In genomic region chr15:31273258-31273941, GRCh38 we compare ENCODE assay signal across 13 cellular contexts. TPM values are rescaled to one million over a fixed set of nuclear protein-coding genes. Genes with fewer than 3 reads are reported as not detected.
DNase-seq lines count a peak whose midpoint lies in the region; ATAC-seq, FAIRE-seq and TF ChIP-seq lines count a peak whose summit lies in the region.
"Had no signal": no experiment of that assay in that cellular context is flagged by ENCODE, and none has a peak within 500 bp of the region (broad histone marks: within the 10 kb centered on the region; RNA-seq: fewer than 3 reads in every experiment).

No MANE protein-coding gene starts in this region.

- H2AFZ ChIP-seq in HepG2 (ENCODE audit: low read length): no peak overlapping the region

- H3K27ac ChIP-seq in naive thymus-derived CD4-positive, alpha-beta T cell (ENCODE audit: low read depth, low read length): no peak overlapping the region
- H3K27ac ChIP-seq in transverse colon (peak overlapping the region in 3 of 4 donors; percentile 62 to 75 (median 73)), HepG2 (ENCODE audit: extremely low read length, insufficient read depth, low read length) (no peak overlapping the region)

- no peaks in the 10 kb centered on the region for H3K27me3 Mint-ChIP-seq in activated T-helper 17 cell treated with anti-CD3 and anti-CD28 coated beads, Interleukin-2, amount 50 U/mL, for 72 hours
- H3K27me3 Mint-ChIP-seq in naive thymus-derived CD4-positive, alpha-beta T cell: no peaks in the 10 kb centered on the region

- no peaks in the 10 kb centered on the region for H3K9me3 Mint-ChIP-seq in activated T-helper 17 cell treated with anti-CD3 and anti-CD28 coated beads, Interleukin-2, amount 50 U/mL, for 72 hours
- H3K9me3 Mint-ChIP-seq in naive thymus-derived CD4-positive, alpha-beta T cell: peaks cover 0 to 2% (median 0%) of the 10 kb centered on the region in 11 donors

- no peak overlapping the region for H3K4me3 Mint-ChIP-seq in activated T-helper 17 cell treated with anti-CD3 and anti-CD28 coated beads, Interleukin-2, amount 50 U/mL, for 72 hours
- peak overlapping the region in 1 of 10 donors; percentile 48 for H3K4me3 Mint-ChIP-seq in naive thymus-derived CD4-positive, alpha-beta T cell

- TF ChIP-seq CTCF in transverse colon (IDR thresholded peaks at IDR 0.05) (no peak), GM13977 (IDR thresholded peaks at IDR 0.05; ENCODE audit: extremely low read depth, insufficient read depth, missing control alignments) (no peak), HepG2 (CRISPR knock-in tag; IDR thresholded peaks at IDR 0.05) (no peak)

- no peaks in the 10 kb centered on the region for H4K20me1 ChIP-seq in HepG2 (ENCODE audit: insufficient read depth, low read length)

- CTCF ChIA-PET in naive thymus-derived CD4-positive, alpha-beta T cell (lab: Charles Lee): no interaction called here
- CTCF ChIA-PET in HepG2 (lab: Yijun Ruan, JAX; ENCODE audit: low intra/inter-chr PET ratio, low total read pairs): no interaction called here

- no peak overlapping the region for H3K9ac ChIP-seq in HepG2 (ENCODE audit: insufficient read depth, low read depth, low read length)

- POLR2A ChIA-PET in naive thymus-derived CD4-positive, alpha-beta T cell (lab: Charles Lee): interaction anchor here (2.7 kb wide), 1 partner anchor 52 kb away, joined by 9 read pairs; the partner anchor contains the start of gene KLF13
- POLR2A ChIA-PET in HepG2 (lab: Yijun Ruan, JAX): no interaction called here

- peaks cover 10% of the 10 kb centered on the region for H3K4me1 Mint-ChIP-seq in activated T-helper 17 cell treated with anti-CD3 and anti-CD28 coated beads, Interleukin-2, amount 50 U/mL, for 72 hours
- H3K4me1 Mint-ChIP-seq in naive thymus-derived CD4-positive, alpha-beta T cell: peaks cover 31 to 56% (median 54%) of the 10 kb centered on the region in 7 donors

- H3K9me3 ChIP-seq in naive thymus-derived CD4-positive, alpha-beta T cell (ENCODE audit: control insufficient read depth in 2 of 3, low read length in 3 of 3): no peaks in the 10 kb centered on the region
- H3K9me3 ChIP-seq in transverse colon: no peaks in the 10 kb centered on the region
- H3K9me3 ChIP-seq in HepG2 (ENCODE audit: low read length): no peaks in the 10 kb centered on the region
- H3K9me3 ChIP-seq: mucosa of descending colon had no signal

- H3K79me2 ChIP-seq in HepG2 (ENCODE audit: insufficient read depth, low read length): no peaks in the 10 kb centered on the region

- TF ChIP-seq POLR2A in transverse colon (IDR thresholded peaks at IDR 0.05) (no peak), HepG2 (IDR thresholded peaks at IDR 0.05; ENCODE audit: insufficient read depth in 1 of 2, low read depth in 2 of 2, low read length in 2 of 2) (no peak)

- DNase-seq in cardiac septum (ENCODE audit: low spot score) (peak; percentile 46), Right ventricle myocardium superior (no peak), transverse colon (no peak), NCI-H128 (lab: John Stamatoyannopoulos, UW; ENCODE audit: unreplicated experiment) (no peak), GM13977 (ENCODE audit: low spot score) (no peak), HepG2 (ENCODE audit: low spot score) (no peak)
- peak in 2 of 9 donors; percentile 2 to 19 for DNase-seq in naive thymus-derived CD4-positive, alpha-beta T cell
- DNase-seq: NCI-H187 treated with DMSO at 0.1 percent for 48 hours; NK-92 treated with Interleukin-12 subunit alpha and Interleukin-12 subunit beta, amount 100 ng/mL, for 24 hours; T-helper 1 cell had no signal

- TF ChIP-seq RAD21 in HepG2 (CRISPR knock-in tag; IDR thresholded peaks at IDR 0.05): no peak

- intact Hi-C loops in cardiac septum (cut with DNase I) (no loop called here), Right ventricle myocardium superior (cut with DNase I) (no loop called here), transverse colon (cut with DNase I; ENCODE audit: low total_unique reads) (no loop called here), HepG2 (cut with micrococcal nuclease; ENCODE audit: unreplicated experiment) (no loop called here)
- intact Hi-C loops in naive thymus-derived CD4-positive, alpha-beta T cell (cut with micrococcal nuclease): no loop called here

- H3K27me3 ChIP-seq in naive thymus-derived CD4-positive, alpha-beta T cell (ENCODE audit: control insufficient read depth in 2 of 2, insufficient read depth in 2 of 2, low read length in 2 of 2): no peaks in the 10 kb centered on the region
- H3K27me3 ChIP-seq in transverse colon (no peaks in the 10 kb centered on the region), HepG2 (ENCODE audit: control insufficient read depth in 1 of 2, insufficient read depth in 2 of 2, low read length in 2 of 2) (0 out of 5 replicates have a peak, but pooled peaks cover 0 to 1% of the 10 kb centered on the region in 2 experiments)

- no peaks in the 10 kb centered on the region for H3K36me3 ChIP-seq in naive thymus-derived CD4-positive, alpha-beta T cell (ENCODE audit: control insufficient read depth in 2 of 3, insufficient read depth in 3 of 3, low read length in 3 of 3)
- H3K36me3 ChIP-seq in transverse colon: no peaks in the 10 kb centered on the region
- no peaks in the 10 kb centered on the region for H3K36me3 ChIP-seq in HepG2 (replicated peaks in 1 of 2; ENCODE audit: control insufficient read depth in 1 of 2, insufficient read depth in 2 of 2, low read length in 2 of 2)

- no peak for FAIRE-seq in HepG2 (lab: Jason Lieb, UNC)
- FAIRE-seq: HTR-8/SVneo had no signal

- no peak for ATAC-seq in Right ventricle myocardium superior (ENCODE audit: poor library complexity)
- ATAC-seq in activated T-helper 17 cell treated with anti-CD3 and anti-CD28 coated beads, Interleukin-2, amount 50 U/mL, for 72 hours (replicated peaks): no peak
- no peak for ATAC-seq in naive thymus-derived CD4-positive, alpha-beta T cell
- no peak for ATAC-seq in HepG2

- peak overlapping the region; percentile 43 for H3K27ac Mint-ChIP-seq in activated T-helper 17 cell treated with anti-CD3 and anti-CD28 coated beads, Interleukin-2, amount 50 U/mL, for 72 hours
- peak overlapping the region in 7 of 9 donors; percentile 29 to 67 (median 52) for H3K27ac Mint-ChIP-seq in naive thymus-derived CD4-positive, alpha-beta T cell

- TF ChIP-seq EP300 in transverse colon (IDR thresholded peaks at IDR 0.05; ENCODE audit: low read depth) (no peak), HepG2 (IDR thresholded peaks at IDR 0.05; ENCODE audit: low read depth in 2 of 2, low read length in 2 of 2) (no peak), HepG2 (CRISPR knock-in tag; IDR thresholded peaks at IDR 0.05; ENCODE audit: borderline replicate concordance) (no peak)

- no peaks in the 10 kb centered on the region for H3K36me3 Mint-ChIP-seq in activated T-helper 17 cell treated with anti-CD3 and anti-CD28 coated beads, Interleukin-2, amount 50 U/mL, for 72 hours (ENCODE audit: low read depth)
- H3K36me3 Mint-ChIP-seq in naive thymus-derived CD4-positive, alpha-beta T cell: peaks cover 0 to 2% (median 0%) of the 10 kb centered on the region in 5 donors

- H3K4me1 ChIP-seq in naive thymus-derived CD4-positive, alpha-beta T cell (ENCODE audit: control insufficient read depth in 2 of 2, insufficient read depth in 2 of 2, low read length in 2 of 2): peaks cover 0 to 29% of the 10 kb centered on the region in 2 donors
- H3K4me1 ChIP-seq in transverse colon: peaks cover 4 to 42% (median 11%) of the 10 kb centered on the region in 4 donors
- peaks cover 38% of the 10 kb centered on the region for H3K4me1 ChIP-seq in HepG2 (ENCODE audit: insufficient read depth, low read length)

- no TSS peak for BruUV-seq in HepG2 (replicated peaks; lab: Mats Ljungman, UMichigan)

- 83% methylated on average over 20 of the region's 20 CpGs; no CpG with 5 or more reads in 1 of the 2 donors for WGBS in transverse colon (ENCODE audit: low coverage in 1 of 2), 2 donors
- 88% methylated on average over 20 of the region's 20 CpGs for WGBS in HepG2 (ENCODE audit: low lambda C conversion rate)

- H3K4me2 ChIP-seq in HepG2 (ENCODE audit: low read depth, low read length): no peak overlapping the region

- in situ Hi-C loops in transverse colon (cut with MboI; ENCODE audit: low pct_ligation_motif_present in 1 of 4, low pct_unique_long_range_greater_than_20kb in 1 of 4, low sequenced_read_pairs in 3 of 4): no loop called here
- in situ Hi-C loops in GM13977 (cut with MboI; ENCODE audit: low pct_unique_long_range_greater_than_20kb, low sequenced_read_pairs, unreplicated experiment): no loop called here
- in situ Hi-C loops in HepG2 (cut with HindIII; ENCODE audit: extremely low pct_ligation_motif_present, low pct_unique_long_range_greater_than_20kb): no loop called here

- no peak overlapping the region for H3K4me3 ChIP-seq in naive thymus-derived CD4-positive, alpha-beta T cell (ENCODE audit: low read length)
- H3K4me3 ChIP-seq in transverse colon: no peak overlapping the region
- H3K4me3 ChIP-seq in HepG2 (replicated peaks in 1 of 3; ENCODE audit: insufficient read depth in 1 of 3, low read depth in 2 of 3, low read length in 3 of 3): no peak overlapping the region
- H3K4me3 ChIP-seq: mucosa of descending colon had no signal

RNA-seq across cellular contexts. Expression of gene KLF13, which starts 53.2 kb away (rescaled TPM):
- 35.7 TPM for total RNA-seq in cardiac septum
- 65.7 TPM for total RNA-seq in Right ventricle myocardium superior
- total RNA-seq in activated T-helper 17 cell treated with anti-CD3 and anti-CD28 coated beads, Interleukin-2, amount 50 U/mL, for 72 hours: 100 to 1,000 TPM; 101 to 119 TPM
- total RNA-seq in naive thymus-derived CD4-positive, alpha-beta T cell: 100 to 1,000 TPM; 175 to 256 (median 199) TPM
- polyA plus RNA-seq in naive thymus-derived CD4-positive, alpha-beta T cell: 10 to 100 TPM; 42.4 to 53.7 TPM
- 10 to 100 TPM; 39.0 to 81.2 (median 68.8) TPM for total RNA-seq in transverse colon
- total RNA-seq in HepG2 (2016; rRNA removed; fragmentation: Illumina TruSeq; extraction: Trizol): 25.1 and 27.8 TPM in 2 replicates
- total RNA-seq in HepG2 (2016; cell fraction: cytosol; rRNA removed; fragmentation: Illumina TruSeq; extraction: Trizol; ENCODE audit: low read depth): 1.4 and 2.8 TPM in 2 replicates
- 21.2 and 24.1 TPM in 2 replicates for total RNA-seq in HepG2 (2016; cell fraction: insoluble cytoplasmic fraction; rRNA removed; fragmentation: Illumina TruSeq; extraction: Trizol)
- 6.8 and 8.3 TPM in 2 replicates for total RNA-seq in HepG2 (2016; cell fraction: membrane; rRNA removed; fragmentation: Illumina TruSeq; extraction: Trizol)
- total RNA-seq in HepG2 (2016; cell fraction: nucleus; rRNA removed; fragmentation: Illumina TruSeq; extraction: Trizol): 13.1 and 18.9 TPM in 2 replicates
- 16.8 and 18.8 TPM in 2 replicates for polyA plus RNA-seq in HepG2 (2011; rRNA removed)
- 9.1 and 11.1 TPM in 2 replicates for polyA plus RNA-seq in HepG2 (2011; cell fraction: cytosol; rRNA removed)
- 12.3 and 14.2 TPM in 2 replicates for polyA plus RNA-seq in HepG2 (2011; cell fraction: nucleus; rRNA removed)
- polyA plus RNA-seq in HepG2 (2012): 22.0 and 24.4 TPM in 2 replicates
- polyA plus RNA-seq in HepG2 (2016; cell fraction: cytosol; fragmentation: Illumina TruSeq; extraction: Trizol; ENCODE audit: low read depth): 1.1 and 2.1 TPM in 2 replicates
- polyA plus RNA-seq in HepG2 (2016; cell fraction: insoluble cytoplasmic fraction; fragmentation: Illumina TruSeq; extraction: Trizol; ENCODE audit: low read depth): 31.2 and 34.3 TPM in 2 replicates
- 5.5 and 7.5 TPM in 2 replicates for polyA plus RNA-seq in HepG2 (2016; cell fraction: membrane; fragmentation: Illumina TruSeq; extraction: Trizol; ENCODE audit: low read depth)
- 30.0 and 34.4 TPM in 2 replicates for polyA plus RNA-seq in HepG2 (2016; cell fraction: nucleus; fragmentation: Illumina TruSeq; extraction: Trizol; ENCODE audit: insufficient read depth, low read depth)
- 23.8 and 65.8 TPM in 2 replicates for polyA minus RNA-seq in HepG2 (2011; rRNA and poly(A)+ RNA removed; ENCODE audit: low replicate concordance)
- polyA minus RNA-seq in HepG2 (2011; cell fraction: cytosol; rRNA and poly(A)+ RNA removed): 12.2 and 13.9 TPM in 2 replicates
- 6.3 and 8.8 TPM in 2 replicates for polyA minus RNA-seq in HepG2 (2011; cell fraction: nucleus; rRNA and poly(A)+ RNA removed)

Comparison
In these comparisons a context has a peak if more than half of its experiments do, and no peak if none do; other contexts are left out.
1. H3K27ac ChIP-seq: peak in transverse colon (3 of 4); none in naive thymus-derived CD4-positive, alpha-beta T cell (single experiment) and HepG2 (single experiment).